Comparison of ENCODE assay signal across 23 cellular contexts in the genomic region with DNA sequence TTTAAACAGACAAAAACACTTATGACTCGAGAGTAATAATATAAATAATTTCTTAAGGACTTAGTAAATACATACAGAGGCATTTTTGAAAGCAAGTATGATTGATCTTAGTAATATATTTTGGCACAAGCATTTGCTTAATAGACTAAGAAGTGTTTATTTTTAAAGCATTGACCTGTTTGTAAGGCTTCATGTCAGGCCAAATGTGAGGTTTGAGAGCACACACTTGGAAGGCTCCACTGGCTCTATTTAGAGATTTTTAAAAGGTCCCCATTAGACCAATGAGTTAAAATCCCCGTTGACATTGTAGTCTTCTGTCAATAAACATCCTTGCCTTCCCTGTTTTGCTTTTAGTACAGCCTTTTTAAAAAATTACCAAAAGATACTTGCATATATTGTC.
"Had no signal": no experiment of that assay in that cellular context is flagged by ENCODE, and none has a peak within 500 bp of the region (broad histone marks: within the 10 kb centered on the region; RNA-seq: fewer than 3 reads in every experiment).

No MANE protein-coding gene starts in this region.

- H3K27ac ChIP-seq: lower lobe of right lung, prostate gland, right atrium auricular region, sigmoid colon, stomach, thyroid gland, vagina had no signal

- DNase-seq: effector CD4-positive, alpha-beta T cell; hypothalamus; immature natural killer cell; islet precursor cell; kidney glomerular epithelial cell; left colon; left ventricle myocardium superior; lower lobe of right lung; naive thymus-derived CD8-positive, alpha-beta T cell; nephron progenitor cell; nucleus accumbens; sigmoid colon; stimulated activated CD4-positive, alpha-beta T cell treated with anti-CD3 and anti-CD28 coated beads, Interleukin-2, amount 100 ng/mL, for 24 hours; stimulated activated CD4-positive, alpha-beta T cell treated with anti-CD3 and anti-CD28 coated beads, Interleukin-4, amount 100 ng/mL, for 24 hours; stimulated activated naive CD4-positive, alpha-beta T cell treated with Interleukin-2 at 50 U/mL for 16 hours; stomach; thyroid gland; trophoblast cell had no signal

- H3K27me3 ChIP-seq: dorsolateral prefrontal cortex, right atrium auricular region, sigmoid colon, thyroid gland, vagina had no signal

- H3K36me3 ChIP-seq: lower lobe of right lung, prostate gland, right atrium auricular region, sigmoid colon, stomach, thyroid gland, vagina had no signal

- H3K4me1 ChIP-seq: lower lobe of right lung, prostate gland, right atrium auricular region, sigmoid colon, stomach, thyroid gland, vagina had no signal

- H3K4me3 ChIP-seq: dorsolateral prefrontal cortex, lower lobe of right lung, prostate gland, right atrium auricular region, sigmoid colon, stomach, thyroid gland, vagina had no signal

- H3K9me3 ChIP-seq: lower lobe of right lung, prostate gland, right atrium auricular region, sigmoid colon, thyroid gland, vagina had no signal

- ATAC-seq: left colon; left ventricle myocardium superior; lower lobe of right lung; naive thymus-derived CD8-positive, alpha-beta T cell; stimulated activated effector memory CD8-positive, alpha-beta T cell treated with anti-CD3 and anti-CD28 coated beads, Interleukin-12 subunit alpha, Interleukin-12 subunit beta, amount 100 ng/mL, for 72 hours had no signal
